ENCODE assay signal across 1 cellular context in the genomic region with DNA sequence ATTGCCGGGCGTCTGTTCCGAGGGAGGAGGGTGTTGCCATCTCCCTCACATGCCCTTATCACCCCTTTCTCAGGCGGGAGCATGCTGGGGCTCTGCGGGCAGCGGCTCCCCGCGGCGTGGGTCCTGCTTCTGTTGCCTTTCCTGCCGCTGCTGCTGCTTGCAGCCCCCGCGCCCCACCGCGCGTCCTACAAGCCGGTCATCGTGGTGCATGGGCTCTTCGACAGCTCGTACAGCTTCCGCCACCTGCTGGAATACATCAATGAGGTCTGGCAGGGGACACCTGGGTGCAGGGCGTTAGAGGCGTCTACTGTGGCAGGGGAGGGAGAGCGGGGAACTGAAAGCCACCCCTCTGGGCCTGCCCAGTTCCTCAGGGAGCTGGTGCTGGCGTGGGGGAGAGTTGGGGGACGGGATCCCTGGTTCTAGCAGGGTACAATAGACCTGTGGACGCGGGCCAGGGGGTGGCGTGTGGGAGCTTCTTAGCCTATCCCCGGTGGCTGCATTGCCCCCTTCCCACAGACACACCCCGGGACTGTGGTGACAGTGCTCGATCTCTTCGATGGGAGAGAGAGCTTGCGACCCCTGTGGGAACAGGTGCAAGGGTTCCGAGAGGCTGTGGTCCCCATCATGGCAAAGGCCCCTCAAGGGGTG.
TF ChIP-seq lines count a peak whose summit lies in the region.

No MANE protein-coding gene starts in this region.

TF ChIP-seq in K562, 482 proteins besides CTCF, POLR2A, EP300 and RAD21 (continued from another document and continues in another):
- TF ChIP-seq, protein P1, sequence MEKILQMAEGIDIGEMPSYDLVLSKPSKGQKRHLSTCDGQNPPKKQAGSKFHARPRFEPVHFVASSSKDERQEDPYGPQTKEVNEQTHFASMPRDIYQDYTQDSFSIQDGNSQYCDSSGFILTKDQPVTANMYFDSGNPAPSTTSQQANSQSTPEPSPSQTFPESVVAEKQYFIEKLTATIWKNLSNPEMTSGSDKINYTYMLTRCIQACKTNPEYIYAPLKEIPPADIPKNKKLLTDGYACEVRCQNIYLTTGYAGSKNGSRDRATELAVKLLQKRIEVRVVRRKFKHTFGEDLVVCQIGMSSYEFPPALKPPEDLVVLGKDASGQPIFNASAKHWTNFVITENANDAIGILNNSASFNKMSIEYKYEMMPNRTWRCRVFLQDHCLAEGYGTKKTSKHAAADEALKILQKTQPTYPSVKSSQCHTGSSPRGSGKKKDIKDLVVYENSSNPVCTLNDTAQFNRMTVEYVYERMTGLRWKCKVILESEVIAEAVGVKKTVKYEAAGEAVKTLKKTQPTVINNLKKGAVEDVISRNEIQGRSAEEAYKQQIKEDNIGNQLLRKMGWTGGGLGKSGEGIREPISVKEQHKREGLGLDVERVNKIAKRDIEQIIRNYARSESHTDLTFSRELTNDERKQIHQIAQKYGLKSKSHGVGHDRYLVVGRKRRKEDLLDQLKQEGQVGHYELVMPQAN (IDR thresholded peaks at IDR 0.05; ENCODE audit: borderline replicate concordance), result peak; percentile 96
- TF ChIP-seq, protein P2, sequence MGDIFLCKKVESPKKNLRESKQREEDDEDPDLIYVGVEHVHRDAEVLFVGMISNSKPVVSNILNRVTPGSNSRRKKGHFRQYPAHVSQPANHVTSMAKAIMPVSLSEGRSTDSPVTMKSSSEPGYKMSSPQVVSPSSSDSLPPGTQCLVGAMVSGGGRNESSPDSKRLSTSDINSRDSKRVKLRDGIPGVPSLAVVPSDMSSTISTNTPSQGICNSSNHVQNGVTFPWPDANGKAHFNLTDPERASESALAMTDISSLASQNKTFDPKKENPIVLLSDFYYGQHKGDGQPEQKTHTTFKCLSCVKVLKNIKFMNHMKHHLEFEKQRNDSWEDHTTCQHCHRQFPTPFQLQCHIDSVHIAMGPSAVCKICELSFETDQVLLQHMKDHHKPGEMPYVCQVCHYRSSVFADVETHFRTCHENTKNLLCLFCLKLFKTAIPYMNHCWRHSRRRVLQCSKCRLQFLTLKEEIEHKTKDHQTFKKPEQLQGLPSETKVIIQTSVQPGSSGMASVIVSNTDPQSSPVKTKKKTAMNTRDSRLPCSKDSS (IDR thresholded peaks at IDR 0.05; ENCODE audit: low read depth, partially characterized antibody), result no peak
- TF ChIP-seq, protein P3, sequence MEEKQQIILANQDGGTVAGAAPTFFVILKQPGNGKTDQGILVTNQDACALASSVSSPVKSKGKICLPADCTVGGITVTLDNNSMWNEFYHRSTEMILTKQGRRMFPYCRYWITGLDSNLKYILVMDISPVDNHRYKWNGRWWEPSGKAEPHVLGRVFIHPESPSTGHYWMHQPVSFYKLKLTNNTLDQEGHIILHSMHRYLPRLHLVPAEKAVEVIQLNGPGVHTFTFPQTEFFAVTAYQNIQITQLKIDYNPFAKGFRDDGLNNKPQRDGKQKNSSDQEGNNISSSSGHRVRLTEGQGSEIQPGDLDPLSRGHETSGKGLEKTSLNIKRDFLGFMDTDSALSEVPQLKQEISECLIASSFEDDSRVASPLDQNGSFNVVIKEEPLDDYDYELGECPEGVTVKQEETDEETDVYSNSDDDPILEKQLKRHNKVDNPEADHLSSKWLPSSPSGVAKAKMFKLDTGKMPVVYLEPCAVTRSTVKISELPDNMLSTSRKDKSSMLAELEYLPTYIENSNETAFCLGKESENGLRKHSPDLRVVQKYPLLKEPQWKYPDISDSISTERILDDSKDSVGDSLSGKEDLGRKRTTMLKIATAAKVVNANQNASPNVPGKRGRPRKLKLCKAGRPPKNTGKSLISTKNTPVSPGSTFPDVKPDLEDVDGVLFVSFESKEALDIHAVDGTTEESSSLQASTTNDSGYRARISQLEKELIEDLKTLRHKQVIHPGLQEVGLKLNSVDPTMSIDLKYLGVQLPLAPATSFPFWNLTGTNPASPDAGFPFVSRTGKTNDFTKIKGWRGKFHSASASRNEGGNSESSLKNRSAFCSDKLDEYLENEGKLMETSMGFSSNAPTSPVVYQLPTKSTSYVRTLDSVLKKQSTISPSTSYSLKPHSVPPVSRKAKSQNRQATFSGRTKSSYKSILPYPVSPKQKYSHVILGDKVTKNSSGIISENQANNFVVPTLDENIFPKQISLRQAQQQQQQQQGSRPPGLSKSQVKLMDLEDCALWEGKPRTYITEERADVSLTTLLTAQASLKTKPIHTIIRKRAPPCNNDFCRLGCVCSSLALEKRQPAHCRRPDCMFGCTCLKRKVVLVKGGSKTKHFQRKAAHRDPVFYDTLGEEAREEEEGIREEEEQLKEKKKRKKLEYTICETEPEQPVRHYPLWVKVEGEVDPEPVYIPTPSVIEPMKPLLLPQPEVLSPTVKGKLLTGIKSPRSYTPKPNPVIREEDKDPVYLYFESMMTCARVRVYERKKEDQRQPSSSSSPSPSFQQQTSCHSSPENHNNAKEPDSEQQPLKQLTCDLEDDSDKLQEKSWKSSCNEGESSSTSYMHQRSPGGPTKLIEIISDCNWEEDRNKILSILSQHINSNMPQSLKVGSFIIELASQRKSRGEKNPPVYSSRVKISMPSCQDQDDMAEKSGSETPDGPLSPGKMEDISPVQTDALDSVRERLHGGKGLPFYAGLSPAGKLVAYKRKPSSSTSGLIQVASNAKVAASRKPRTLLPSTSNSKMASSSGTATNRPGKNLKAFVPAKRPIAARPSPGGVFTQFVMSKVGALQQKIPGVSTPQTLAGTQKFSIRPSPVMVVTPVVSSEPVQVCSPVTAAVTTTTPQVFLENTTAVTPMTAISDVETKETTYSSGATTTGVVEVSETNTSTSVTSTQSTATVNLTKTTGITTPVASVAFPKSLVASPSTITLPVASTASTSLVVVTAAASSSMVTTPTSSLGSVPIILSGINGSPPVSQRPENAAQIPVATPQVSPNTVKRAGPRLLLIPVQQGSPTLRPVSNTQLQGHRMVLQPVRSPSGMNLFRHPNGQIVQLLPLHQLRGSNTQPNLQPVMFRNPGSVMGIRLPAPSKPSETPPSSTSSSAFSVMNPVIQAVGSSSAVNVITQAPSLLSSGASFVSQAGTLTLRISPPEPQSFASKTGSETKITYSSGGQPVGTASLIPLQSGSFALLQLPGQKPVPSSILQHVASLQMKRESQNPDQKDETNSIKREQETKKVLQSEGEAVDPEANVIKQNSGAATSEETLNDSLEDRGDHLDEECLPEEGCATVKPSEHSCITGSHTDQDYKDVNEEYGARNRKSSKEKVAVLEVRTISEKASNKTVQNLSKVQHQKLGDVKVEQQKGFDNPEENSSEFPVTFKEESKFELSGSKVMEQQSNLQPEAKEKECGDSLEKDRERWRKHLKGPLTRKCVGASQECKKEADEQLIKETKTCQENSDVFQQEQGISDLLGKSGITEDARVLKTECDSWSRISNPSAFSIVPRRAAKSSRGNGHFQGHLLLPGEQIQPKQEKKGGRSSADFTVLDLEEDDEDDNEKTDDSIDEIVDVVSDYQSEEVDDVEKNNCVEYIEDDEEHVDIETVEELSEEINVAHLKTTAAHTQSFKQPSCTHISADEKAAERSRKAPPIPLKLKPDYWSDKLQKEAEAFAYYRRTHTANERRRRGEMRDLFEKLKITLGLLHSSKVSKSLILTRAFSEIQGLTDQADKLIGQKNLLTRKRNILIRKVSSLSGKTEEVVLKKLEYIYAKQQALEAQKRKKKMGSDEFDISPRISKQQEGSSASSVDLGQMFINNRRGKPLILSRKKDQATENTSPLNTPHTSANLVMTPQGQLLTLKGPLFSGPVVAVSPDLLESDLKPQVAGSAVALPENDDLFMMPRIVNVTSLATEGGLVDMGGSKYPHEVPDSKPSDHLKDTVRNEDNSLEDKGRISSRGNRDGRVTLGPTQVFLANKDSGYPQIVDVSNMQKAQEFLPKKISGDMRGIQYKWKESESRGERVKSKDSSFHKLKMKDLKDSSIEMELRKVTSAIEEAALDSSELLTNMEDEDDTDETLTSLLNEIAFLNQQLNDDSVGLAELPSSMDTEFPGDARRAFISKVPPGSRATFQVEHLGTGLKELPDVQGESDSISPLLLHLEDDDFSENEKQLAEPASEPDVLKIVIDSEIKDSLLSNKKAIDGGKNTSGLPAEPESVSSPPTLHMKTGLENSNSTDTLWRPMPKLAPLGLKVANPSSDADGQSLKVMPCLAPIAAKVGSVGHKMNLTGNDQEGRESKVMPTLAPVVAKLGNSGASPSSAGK (IDR thresholded peaks at IDR 0.05), result peak; percentile 80
- peak; percentile 72; the same call in 1 of the 2 replicates for TF ChIP-seq SMC3 (conservative IDR thresholded peaks at IDR 0.05; ENCODE audit: insufficient read depth, low read depth, low read length)
- TF ChIP-seq, protein P4, sequence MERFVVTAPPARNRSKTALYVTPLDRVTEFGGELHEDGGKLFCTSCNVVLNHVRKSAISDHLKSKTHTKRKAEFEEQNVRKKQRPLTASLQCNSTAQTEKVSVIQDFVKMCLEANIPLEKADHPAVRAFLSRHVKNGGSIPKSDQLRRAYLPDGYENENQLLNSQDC (CRISPR knock-in tag; IDR thresholded peaks at IDR 0.05), result no peak
- TF ChIP-seq BRCA1 (IDR thresholded peaks at IDR 0.05), result no peak
- no peak for TF ChIP-seq BRCA1 (CRISPR knock-in tag; IDR thresholded peaks at IDR 0.05)
- no peak for TF ChIP-seq ZZZ3 (IDR thresholded peaks at IDR 0.05)
- TF ChIP-seq SMARCA4 (IDR thresholded peaks at IDR 0.05), result 0 out of 2 replicates have a peak, but pooled peaks have one; percentile 13
- no peak; the same call in 1 of the 2 replicates for TF ChIP-seq TAL1 (IDR thresholded peaks at IDR 0.05)
- TF ChIP-seq, protein P5, sequence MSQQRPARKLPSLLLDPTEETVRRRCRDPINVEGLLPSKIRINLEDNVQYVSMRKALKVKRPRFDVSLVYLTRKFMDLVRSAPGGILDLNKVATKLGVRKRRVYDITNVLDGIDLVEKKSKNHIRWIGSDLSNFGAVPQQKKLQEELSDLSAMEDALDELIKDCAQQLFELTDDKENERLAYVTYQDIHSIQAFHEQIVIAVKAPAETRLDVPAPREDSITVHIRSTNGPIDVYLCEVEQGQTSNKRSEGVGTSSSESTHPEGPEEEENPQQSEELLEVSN (IDR thresholded peaks at IDR 0.05; ENCODE audit: borderline replicate concordance in 1 of 2, extremely low read depth in 1 of 2, insufficient read depth in 1 of 2, insufficient read length in 1 of 2, low read depth in 1 of 2, low read length in 1 of 2, poor library complexity in 1 of 2, severe bottlenecking in 1 of 2), result peak; percentile 53 to 66
- TF ChIP-seq, protein P6, sequence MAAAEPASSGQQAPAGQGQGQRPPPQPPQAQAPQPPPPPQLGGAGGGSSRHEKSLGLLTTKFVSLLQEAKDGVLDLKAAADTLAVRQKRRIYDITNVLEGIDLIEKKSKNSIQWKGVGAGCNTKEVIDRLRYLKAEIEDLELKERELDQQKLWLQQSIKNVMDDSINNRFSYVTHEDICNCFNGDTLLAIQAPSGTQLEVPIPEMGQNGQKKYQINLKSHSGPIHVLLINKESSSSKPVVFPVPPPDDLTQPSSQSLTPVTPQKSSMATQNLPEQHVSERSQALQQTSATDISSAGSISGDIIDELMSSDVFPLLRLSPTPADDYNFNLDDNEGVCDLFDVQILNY (CRISPR knock-in tag; IDR thresholded peaks at IDR 0.05), result no peak; the same call in 1 of the 2 replicates
- TF ChIP-seq CBFA2T2 (conservative IDR thresholded peaks at IDR 0.05), result peak; percentile 53
- peak; percentile 43; the same call in 1 of the 2 replicates for TF ChIP-seq HCFC1 (IDR thresholded peaks at IDR 0.05; ENCODE audit: low read depth, low read length)
- TF ChIP-seq NCOA1 (IDR thresholded peaks at IDR 0.05; ENCODE audit: low read depth), result no peak
- no peak for TF ChIP-seq NCOA4 (IDR thresholded peaks at IDR 0.05; ENCODE audit: partially characterized antibody)
- TF ChIP-seq KDM2B (CRISPR knock-in tag; IDR thresholded peaks at IDR 0.05), result no peak
- TF ChIP-seq, protein P7, sequence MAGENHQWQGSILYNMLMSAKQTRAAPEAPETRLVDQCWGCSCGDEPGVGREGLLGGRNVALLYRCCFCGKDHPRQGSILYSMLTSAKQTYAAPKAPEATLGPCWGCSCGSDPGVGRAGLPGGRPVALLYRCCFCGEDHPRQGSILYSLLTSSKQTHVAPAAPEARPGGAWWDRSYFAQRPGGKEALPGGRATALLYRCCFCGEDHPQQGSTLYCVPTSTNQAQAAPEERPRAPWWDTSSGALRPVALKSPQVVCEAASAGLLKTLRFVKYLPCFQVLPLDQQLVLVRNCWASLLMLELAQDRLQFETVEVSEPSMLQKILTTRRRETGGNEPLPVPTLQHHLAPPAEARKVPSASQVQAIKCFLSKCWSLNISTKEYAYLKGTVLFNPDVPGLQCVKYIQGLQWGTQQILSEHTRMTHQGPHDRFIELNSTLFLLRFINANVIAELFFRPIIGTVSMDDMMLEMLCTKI (IDR thresholded peaks at IDR 0.05; ENCODE audit: partially characterized antibody), result no peak
- no peak for TF ChIP-seq ZNF253 (CRISPR knock-in tag; conservative IDR thresholded peaks at IDR 0.05)
- TF ChIP-seq, protein P8, sequence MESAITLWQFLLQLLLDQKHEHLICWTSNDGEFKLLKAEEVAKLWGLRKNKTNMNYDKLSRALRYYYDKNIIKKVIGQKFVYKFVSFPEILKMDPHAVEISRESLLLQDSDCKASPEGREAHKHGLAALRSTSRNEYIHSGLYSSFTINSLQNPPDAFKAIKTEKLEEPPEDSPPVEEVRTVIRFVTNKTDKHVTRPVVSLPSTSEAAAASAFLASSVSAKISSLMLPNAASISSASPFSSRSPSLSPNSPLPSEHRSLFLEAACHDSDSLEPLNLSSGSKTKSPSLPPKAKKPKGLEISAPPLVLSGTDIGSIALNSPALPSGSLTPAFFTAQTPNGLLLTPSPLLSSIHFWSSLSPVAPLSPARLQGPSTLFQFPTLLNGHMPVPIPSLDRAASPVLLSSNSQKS (CRISPR knock-in tag; IDR thresholded peaks at IDR 0.05), result no peak
- no peak for TF ChIP-seq MEF2D (tag; conservative IDR thresholded peaks at IDR 0.05; ENCODE audit: low read depth)
- TF ChIP-seq, protein P9, sequence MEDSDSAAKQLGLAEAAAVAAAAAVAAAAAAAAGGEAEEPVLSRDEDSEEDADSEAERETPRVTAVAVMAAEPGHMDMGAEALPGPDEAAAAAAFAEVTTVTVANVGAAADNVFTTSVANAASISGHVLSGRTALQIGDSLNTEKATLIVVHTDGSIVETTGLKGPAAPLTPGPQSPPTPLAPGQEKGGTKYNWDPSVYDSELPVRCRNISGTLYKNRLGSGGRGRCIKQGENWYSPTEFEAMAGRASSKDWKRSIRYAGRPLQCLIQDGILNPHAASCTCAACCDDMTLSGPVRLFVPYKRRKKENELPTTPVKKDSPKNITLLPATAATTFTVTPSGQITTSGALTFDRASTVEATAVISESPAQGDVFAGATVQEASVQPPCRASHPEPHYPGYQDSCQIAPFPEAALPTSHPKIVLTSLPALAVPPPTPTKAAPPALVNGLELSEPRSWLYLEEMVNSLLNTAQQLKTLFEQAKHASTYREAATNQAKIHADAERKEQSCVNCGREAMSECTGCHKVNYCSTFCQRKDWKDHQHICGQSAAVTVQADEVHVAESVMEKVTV (CRISPR knock-in tag; IDR thresholded peaks at IDR 0.05), result peak; percentile 74; the same call in 1 of the 2 replicates
- TF ChIP-seq, protein P10, sequence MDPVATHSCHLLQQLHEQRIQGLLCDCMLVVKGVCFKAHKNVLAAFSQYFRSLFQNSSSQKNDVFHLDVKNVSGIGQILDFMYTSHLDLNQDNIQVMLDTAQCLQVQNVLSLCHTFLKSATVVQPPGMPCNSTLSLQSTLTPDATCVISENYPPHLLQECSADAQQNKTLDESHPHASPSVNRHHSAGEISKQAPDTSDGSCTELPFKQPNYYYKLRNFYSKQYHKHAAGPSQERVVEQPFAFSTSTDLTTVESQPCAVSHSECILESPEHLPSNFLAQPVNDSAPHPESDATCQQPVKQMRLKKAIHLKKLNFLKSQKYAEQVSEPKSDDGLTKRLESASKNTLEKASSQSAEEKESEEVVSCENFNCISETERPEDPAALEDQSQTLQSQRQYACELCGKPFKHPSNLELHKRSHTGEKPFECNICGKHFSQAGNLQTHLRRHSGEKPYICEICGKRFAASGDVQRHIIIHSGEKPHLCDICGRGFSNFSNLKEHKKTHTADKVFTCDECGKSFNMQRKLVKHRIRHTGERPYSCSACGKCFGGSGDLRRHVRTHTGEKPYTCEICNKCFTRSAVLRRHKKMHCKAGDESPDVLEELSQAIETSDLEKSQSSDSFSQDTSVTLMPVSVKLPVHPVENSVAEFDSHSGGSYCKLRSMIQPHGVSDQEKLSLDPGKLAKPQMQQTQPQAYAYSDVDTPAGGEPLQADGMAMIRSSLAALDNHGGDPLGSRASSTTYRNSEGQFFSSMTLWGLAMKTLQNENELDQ (CRISPR knock-in tag; IDR thresholded peaks at IDR 0.05; ENCODE audit: borderline replicate concordance), result no peak
- TF ChIP-seq CC2D1A (IDR thresholded peaks at IDR 0.05), result peak; percentile 73
- no peak for TF ChIP-seq CHD4 (IDR thresholded peaks at IDR 0.05; ENCODE audit: insufficient read depth, insufficient replicate concordance, low read depth, low read length, poor library complexity, severe bottlenecking)
